In the genomic region with DNA sequence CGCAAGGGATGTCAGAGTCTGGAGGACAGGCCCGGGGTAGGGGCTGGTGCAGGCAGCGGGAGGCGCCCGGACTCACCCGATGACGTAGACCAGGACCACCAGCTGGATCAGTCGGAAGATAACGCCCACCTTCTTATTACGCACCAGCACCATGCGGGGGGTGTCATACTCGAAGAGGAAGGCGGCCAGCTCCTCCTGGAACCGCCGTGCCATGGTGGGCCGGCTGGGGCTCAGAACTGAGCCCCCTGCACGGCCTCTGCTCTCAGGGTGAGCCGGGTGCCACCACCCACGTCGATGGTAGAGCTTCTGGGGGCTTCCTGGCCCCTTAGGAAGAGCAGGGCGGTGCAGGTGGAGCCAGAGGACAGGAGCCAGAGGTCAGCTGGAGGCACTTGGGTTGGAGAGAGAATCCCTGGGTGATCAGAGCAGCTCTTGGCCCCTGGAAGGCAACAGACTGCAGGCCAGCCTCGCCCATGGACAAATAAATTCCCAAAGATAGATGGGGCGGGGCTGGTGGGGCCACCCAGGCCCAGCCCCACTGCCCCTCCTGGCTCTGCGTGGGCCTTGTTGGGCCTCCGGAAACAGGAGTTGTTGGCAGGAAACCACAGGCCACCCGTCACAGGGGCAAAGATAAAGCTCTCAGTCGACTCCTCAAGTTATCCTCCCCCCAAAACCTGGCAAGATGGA, we compare ENCODE assay signal across 1 cellular context.
TF ChIP-seq lines count a peak whose summit lies in the region.

A gene (minus strand): TSS at position 453 of the 684 bp plus-strand sequence. CDS start 240 bp downstream, at position 213.

TF ChIP-seq in HepG2, 621 proteins besides CTCF, POLR2A, EP300 and RAD21 (continued from another document):
- TF ChIP-seq, protein P1, sequence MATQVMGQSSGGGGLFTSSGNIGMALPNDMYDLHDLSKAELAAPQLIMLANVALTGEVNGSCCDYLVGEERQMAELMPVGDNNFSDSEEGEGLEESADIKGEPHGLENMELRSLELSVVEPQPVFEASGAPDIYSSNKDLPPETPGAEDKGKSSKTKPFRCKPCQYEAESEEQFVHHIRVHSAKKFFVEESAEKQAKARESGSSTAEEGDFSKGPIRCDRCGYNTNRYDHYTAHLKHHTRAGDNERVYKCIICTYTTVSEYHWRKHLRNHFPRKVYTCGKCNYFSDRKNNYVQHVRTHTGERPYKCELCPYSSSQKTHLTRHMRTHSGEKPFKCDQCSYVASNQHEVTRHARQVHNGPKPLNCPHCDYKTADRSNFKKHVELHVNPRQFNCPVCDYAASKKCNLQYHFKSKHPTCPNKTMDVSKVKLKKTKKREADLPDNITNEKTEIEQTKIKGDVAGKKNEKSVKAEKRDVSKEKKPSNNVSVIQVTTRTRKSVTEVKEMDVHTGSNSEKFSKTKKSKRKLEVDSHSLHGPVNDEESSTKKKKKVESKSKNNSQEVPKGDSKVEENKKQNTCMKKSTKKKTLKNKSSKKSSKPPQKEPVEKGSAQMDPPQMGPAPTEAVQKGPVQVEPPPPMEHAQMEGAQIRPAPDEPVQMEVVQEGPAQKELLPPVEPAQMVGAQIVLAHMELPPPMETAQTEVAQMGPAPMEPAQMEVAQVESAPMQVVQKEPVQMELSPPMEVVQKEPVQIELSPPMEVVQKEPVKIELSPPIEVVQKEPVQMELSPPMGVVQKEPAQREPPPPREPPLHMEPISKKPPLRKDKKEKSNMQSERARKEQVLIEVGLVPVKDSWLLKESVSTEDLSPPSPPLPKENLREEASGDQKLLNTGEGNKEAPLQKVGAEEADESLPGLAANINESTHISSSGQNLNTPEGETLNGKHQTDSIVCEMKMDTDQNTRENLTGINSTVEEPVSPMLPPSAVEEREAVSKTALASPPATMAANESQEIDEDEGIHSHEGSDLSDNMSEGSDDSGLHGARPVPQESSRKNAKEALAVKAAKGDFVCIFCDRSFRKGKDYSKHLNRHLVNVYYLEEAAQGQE (IDR thresholded peaks at IDR 0.05; ENCODE audit: borderline replicate concordance in 1 of 2, low read depth in 1 of 2, low read length in 2 of 2): no peak
- no peak for TF ChIP-seq ZMYM4 (CRISPR knock-in tag; IDR thresholded peaks at IDR 0.05)
- TF ChIP-seq DPF2 (CRISPR knock-in tag; IDR thresholded peaks at IDR 0.05; ENCODE audit: borderline replicate concordance, low read depth): no peak
- no peak for TF ChIP-seq CHD2 (IDR thresholded peaks at IDR 0.05; ENCODE audit: low read depth, low read length)
- TF ChIP-seq CENPX (CRISPR knock-in tag; IDR thresholded peaks at IDR 0.05): no peak
- no peak for TF ChIP-seq MYNN (CRISPR knock-in tag; IDR thresholded peaks at IDR 0.05; ENCODE audit: low read depth)
- TF ChIP-seq, protein P2, sequence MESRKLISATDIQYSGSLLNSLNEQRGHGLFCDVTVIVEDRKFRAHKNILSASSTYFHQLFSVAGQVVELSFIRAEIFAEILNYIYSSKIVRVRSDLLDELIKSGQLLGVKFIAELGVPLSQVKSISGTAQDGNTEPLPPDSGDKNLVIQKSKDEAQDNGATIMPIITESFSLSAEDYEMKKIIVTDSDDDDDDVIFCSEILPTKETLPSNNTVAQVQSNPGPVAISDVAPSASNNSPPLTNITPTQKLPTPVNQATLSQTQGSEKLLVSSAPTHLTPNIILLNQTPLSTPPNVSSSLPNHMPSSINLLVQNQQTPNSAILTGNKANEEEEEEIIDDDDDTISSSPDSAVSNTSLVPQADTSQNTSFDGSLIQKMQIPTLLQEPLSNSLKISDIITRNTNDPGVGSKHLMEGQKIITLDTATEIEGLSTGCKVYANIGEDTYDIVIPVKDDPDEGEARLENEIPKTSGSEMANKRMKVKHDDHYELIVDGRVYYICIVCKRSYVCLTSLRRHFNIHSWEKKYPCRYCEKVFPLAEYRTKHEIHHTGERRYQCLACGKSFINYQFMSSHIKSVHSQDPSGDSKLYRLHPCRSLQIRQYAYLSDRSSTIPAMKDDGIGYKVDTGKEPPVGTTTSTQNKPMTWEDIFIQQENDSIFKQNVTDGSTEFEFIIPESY (CRISPR knock-in tag; IDR thresholded peaks at IDR 0.05): no peak
- TF ChIP-seq, protein P3, sequence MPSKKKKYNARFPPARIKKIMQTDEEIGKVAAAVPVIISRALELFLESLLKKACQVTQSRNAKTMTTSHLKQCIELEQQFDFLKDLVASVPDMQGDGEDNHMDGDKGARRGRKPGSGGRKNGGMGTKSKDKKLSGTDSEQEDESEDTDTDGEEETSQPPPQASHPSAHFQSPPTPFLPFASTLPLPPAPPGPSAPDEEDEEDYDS (CRISPR knock-in tag; IDR thresholded peaks at IDR 0.05): no peak
